8 cellular contexts compared by ENCODE assay signal in genomic region chr1:26522073-26522472, GRCh38.
"Had no signal": no experiment of that assay in that cellular context is flagged by ENCODE, and none has a peak within 500 bp of the region (broad histone marks: within the 10 kb centered on the region; RNA-seq: fewer than 3 reads in every experiment).

No MANE protein-coding gene starts in this region.

- ATAC-seq: GM23338, HCT116 had no signal

- H3K9me3 ChIP-seq: HAP-1 had no signal

- H3K27ac ChIP-seq: HL-60 had no signal

- H3K36me3 ChIP-seq: HAP-1 had no signal

- H3K4me1 ChIP-seq: HAP-1 had no signal

- H3K9me3 Mint-ChIP-seq: GM23338, HFFc6 had no signal

- H3K27ac Mint-ChIP-seq: GM23338, HFFc6 had no signal

- H3K4me2 ChIP-seq: GM23338 had no signal

- H3K4me3 ChIP-seq: GM23338, HAP-1 had no signal

- H3K4me3 Mint-ChIP-seq: GM23338, HFFc6 had no signal

- DNase-seq: H7, HFFc6, IMR-90, KBM-7 had no signal
